Comparison of ENCODE assay signal across 16 cellular contexts in genomic region chr16:81817296-81817695, GRCh38. TPM values are rescaled to one million over a fixed set of nuclear protein-coding genes. Genes with fewer than 3 reads are reported as not detected.
DNase-seq lines count a peak whose midpoint lies in the region; ATAC-seq lines count a peak whose summit lies in the region.
"Had no signal": no experiment of that assay in that cellular context is flagged by ENCODE, and none has a peak within 500 bp of the region (broad histone marks: within the 10 kb centered on the region; RNA-seq: fewer than 3 reads in every experiment).

No MANE protein-coding gene starts in this region.

- no peaks in the 10 kb centered on the region for H3K9me3 ChIP-seq in T-helper 17 cell (ENCODE audit: control insufficient read depth, low read length, poor library complexity, severe bottlenecking)
- H3K9me3 ChIP-seq: gastrocnemius medialis, vagina had no signal

- H3K4me1 Mint-ChIP-seq in activated CD8-positive, alpha-beta memory T cell treated with anti-CD3 and anti-CD28 coated beads, Interleukin-2, amount 10 ng/mL, durations not matched to agents 7 days and 5 days = peaks cover 63% of the 10 kb centered on the region
- peaks cover 7% of the 10 kb centered on the region for H3K4me1 Mint-ChIP-seq in T-helper 17 cell
- peaks cover 92% of the 10 kb centered on the region for H3K4me1 Mint-ChIP-seq in stimulated activated memory B cell treated with anti-CD40 and anti-IgM and Interleukin-4, amounts not matched to agents 10 μg/mL and 1 μg/mL and 100 μg/mL, for 72 hours

- peaks cover 17% of the 10 kb centered on the region for H3K36me3 Mint-ChIP-seq in activated CD8-positive, alpha-beta memory T cell treated with anti-CD3 and anti-CD28 coated beads, Interleukin-2, amount 10 ng/mL, durations not matched to agents 7 days and 5 days
- H3K36me3 Mint-ChIP-seq in T-helper 17 cell (ENCODE audit: low read depth) = no peaks in the 10 kb centered on the region
- peaks cover 38% of the 10 kb centered on the region for H3K36me3 Mint-ChIP-seq in stimulated activated memory B cell treated with anti-CD40 and anti-IgM and Interleukin-4, amounts not matched to agents 10 μg/mL and 1 μg/mL and 100 μg/mL, for 72 hours
- H3K36me3 Mint-ChIP-seq: T-cell had no signal

- H3K4me3 Mint-ChIP-seq in activated CD8-positive, alpha-beta memory T cell treated with anti-CD3 and anti-CD28 coated beads, Interleukin-2, amount 10 ng/mL, durations not matched to agents 7 days and 5 days = peak overlapping the region; percentile 35
- no peak overlapping the region for H3K4me3 Mint-ChIP-seq in T-helper 17 cell
- peak overlapping the region; percentile 77 for H3K4me3 Mint-ChIP-seq in stimulated activated memory B cell treated with anti-CD40 and anti-IgM and Interleukin-4, amounts not matched to agents 10 μg/mL and 1 μg/mL and 100 μg/mL, for 72 hours
- H3K4me3 Mint-ChIP-seq: T-cell had no signal

- no peak for DNase-seq in activated CD8-positive, alpha-beta memory T cell treated with anti-CD3 and anti-CD28 coated beads, Interleukin-2, amount 10 ng/mL, durations not matched to agents 7 days and 5 days
- no peak for DNase-seq in activated CD8-positive, alpha-beta memory T cell treated with anti-CD3 and anti-CD28 coated beads for 24 hours
- DNase-seq in T-helper 17 cell (no peak), AML-193 (lab: John Stamatoyannopoulos, UW) (no peak), head of caudate nucleus (no peak), T-helper 9 cell (no peak)
- DNase-seq: activated CD8-positive, alpha-beta memory T cell treated with anti-CD3 and anti-CD28 coated beads, Interleukin-2, amount 50 U/mL, for 48 hours; gastrocnemius medialis; NCI-H1092; nucleus accumbens; stimulated activated naive CD4-positive, alpha-beta T cell had no signal

- CTCF ChIA-PET in activated CD8-positive, alpha-beta memory T cell treated with anti-CD3 and anti-CD28 coated beads, Interleukin-2, amount 10 ng/mL, durations not matched to agents 7 days and 5 days (lab: Charles Lee) = interaction anchor here (0.5 to 2.1 kb wide), 5 partner anchors 14 to 57 kb away, joined by 3 to 9 read pairs (median 4); no protein-coding TSS in a partner anchor

- no peaks in the 10 kb centered on the region for H3K27me3 Mint-ChIP-seq in activated CD8-positive, alpha-beta memory T cell treated with anti-CD3 and anti-CD28 coated beads, Interleukin-2, amount 10 ng/mL, durations not matched to agents 7 days and 5 days
- peaks cover 11% of the 10 kb centered on the region for H3K27me3 Mint-ChIP-seq in T-helper 17 cell
- no peaks in the 10 kb centered on the region for H3K27me3 Mint-ChIP-seq in stimulated activated memory B cell treated with anti-CD40 and anti-IgM and Interleukin-4, amounts not matched to agents 10 μg/mL and 1 μg/mL and 100 μg/mL, for 72 hours

- peak; percentile 34 for ATAC-seq in activated CD8-positive, alpha-beta memory T cell treated with anti-CD3 and anti-CD28 coated beads, Interleukin-2, amount 10 ng/mL, durations not matched to agents 7 days and 5 days
- peak; percentile 29 for ATAC-seq in HG03066 (IDR thresholded peaks at IDR 0.05; ENCODE audit: low read depth, unreplicated experiment)
- ATAC-seq in T-helper 17 cell = peak; percentile 66
- ATAC-seq in stimulated activated memory B cell treated with anti-CD40 and anti-IgM and Interleukin-4, amounts not matched to agents 10 μg/mL and 1 μg/mL and 100 μg/mL, for 72 hours = peak; percentile 49
- ATAC-seq: gastrocnemius medialis had no signal

- H3K27ac Mint-ChIP-seq in activated CD8-positive, alpha-beta memory T cell treated with anti-CD3 and anti-CD28 coated beads, Interleukin-2, amount 10 ng/mL, durations not matched to agents 7 days and 5 days = peak overlapping the region; percentile 91
- no peak overlapping the region for H3K27ac Mint-ChIP-seq in T-helper 17 cell
- peak overlapping the region; percentile 99 for H3K27ac Mint-ChIP-seq in stimulated activated memory B cell treated with anti-CD40 and anti-IgM and Interleukin-4, amounts not matched to agents 10 μg/mL and 1 μg/mL and 100 μg/mL, for 72 hours
- H3K27ac Mint-ChIP-seq: activated naive CD4-positive, alpha-beta T cell treated with anti-CD3 and anti-CD28 coated beads, Interleukin-2, amount 50 U/mL, for 72 hours had no signal

- H3K9me3 Mint-ChIP-seq in activated CD8-positive, alpha-beta memory T cell treated with anti-CD3 and anti-CD28 coated beads, Interleukin-2, amount 10 ng/mL, durations not matched to agents 7 days and 5 days (ENCODE audit: low read depth) = no peaks in the 10 kb centered on the region
- H3K9me3 Mint-ChIP-seq in stimulated activated memory B cell treated with anti-CD40 and anti-IgM and Interleukin-4, amounts not matched to agents 10 μg/mL and 1 μg/mL and 100 μg/mL, for 72 hours = no peaks in the 10 kb centered on the region
- H3K9me3 Mint-ChIP-seq: T-cell had no signal

- intact Hi-C loops in head of caudate nucleus (cut with DNase I) = no loop called here

RNA-seq across cellular contexts. Expression of gene PLCG2, which starts 38.2 kb away (rescaled TPM):
- 10 to 100 TPM; 62.5 to 80.2 TPM for total RNA-seq in activated CD8-positive, alpha-beta memory T cell treated with anti-CD3 and anti-CD28 coated beads, Interleukin-2, amount 10 ng/mL, durations not matched to agents 7 days and 5 days
- total RNA-seq in T-helper 17 cell = 10 to 100 TPM in 1 of 2 donors, 1 to 10 TPM in 1; 4.2 to 16.2 TPM
